Comparison of ENCODE assay signal across 25 cellular contexts in the genomic region with DNA sequence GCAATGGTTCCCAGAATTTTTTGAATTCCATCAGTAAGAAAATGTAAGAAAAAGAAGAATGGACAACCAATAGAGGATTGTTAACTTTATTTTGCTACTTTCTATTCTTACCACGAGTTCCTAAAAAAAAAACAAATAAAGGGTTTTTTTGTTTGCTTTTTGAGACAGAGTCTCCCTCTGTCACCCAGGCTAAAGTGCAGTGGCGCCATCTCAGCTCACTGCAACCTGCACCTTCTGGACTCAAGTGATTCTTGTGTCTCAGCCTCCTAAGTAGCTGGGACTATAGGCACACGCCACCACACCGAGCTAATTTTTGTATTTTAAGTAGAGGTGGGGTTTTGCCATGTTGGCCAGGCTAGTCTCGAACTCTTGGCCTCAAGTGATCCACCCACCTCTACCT.
"Had no signal": no experiment of that assay in that cellular context is flagged by ENCODE, and none has a peak within 500 bp of the region (broad histone marks: within the 10 kb centered on the region; RNA-seq: fewer than 3 reads in every experiment).

No MANE protein-coding gene starts in this region.

- H3K4me1 Mint-ChIP-seq: endodermal cell, immature natural killer cell had no signal

- H3K4me3 ChIP-seq: colonic mucosa, esophagus muscularis mucosa, gastroesophageal sphincter, heart left ventricle, hepatocyte, left ventricle myocardium inferior, lower lobe of right lung had no signal

- H3K27me3 Mint-ChIP-seq: dendritic cell treated with granulocyte-macrophage colony-stimulating factor and Interleukin-4, amounts not matched to agents 40 ng/mL and 50 ng/mL, for 4 days; effector memory CD8-positive, alpha-beta T cell; naive thymus-derived CD4-positive, alpha-beta T cell had no signal

- FAIRE-seq: endometrium, frontal cortex, kidney had no signal

- H3K27ac ChIP-seq: colonic mucosa, esophagus muscularis mucosa, foreskin keratinocyte, gastroesophageal sphincter, heart left ventricle, hepatocyte, left ventricle myocardium inferior, lower lobe of right lung had no signal

- H3K36me3 ChIP-seq: colonic mucosa had no signal

- H3K27me3 ChIP-seq: colonic mucosa, esophagus muscularis mucosa, foreskin keratinocyte, gastroesophageal sphincter, heart left ventricle, hepatocyte had no signal

- H3K27ac Mint-ChIP-seq: dendritic cell treated with granulocyte-macrophage colony-stimulating factor and Interleukin-4, amounts not matched to agents 40 ng/mL and 50 ng/mL, for 4 days; endodermal cell had no signal

- H3K9me3 Mint-ChIP-seq: dendritic cell treated with granulocyte-macrophage colony-stimulating factor and Interleukin-4, amounts not matched to agents 40 ng/mL and 50 ng/mL, for 4 days; effector memory CD8-positive, alpha-beta T cell; immature natural killer cell; naive thymus-derived CD4-positive, alpha-beta T cell had no signal

- H2AFZ ChIP-seq: hepatocyte had no signal

- H3K9me3 ChIP-seq: colonic mucosa, esophagus muscularis mucosa, gastroesophageal sphincter, heart left ventricle, left ventricle myocardium inferior, lower lobe of right lung had no signal

- H3K4me3 Mint-ChIP-seq: dendritic cell treated with granulocyte-macrophage colony-stimulating factor and Interleukin-4, amounts not matched to agents 40 ng/mL and 50 ng/mL, for 4 days; effector memory CD8-positive, alpha-beta T cell; endodermal cell; immature natural killer cell; naive thymus-derived CD4-positive, alpha-beta T cell had no signal

- DNase-seq: colonic mucosa; cortex of kidney; effector CD8-positive, alpha-beta T cell; effector memory CD8-positive, alpha-beta T cell; endodermal cell; foreskin keratinocyte; heart left ventricle; hypothalamus; immature natural killer cell; islet precursor cell; kidney; kidney glomerular epithelial cell; left colon; left ventricle myocardium inferior; lower lobe of right lung; mesenchymal stem cell; midbrain; naive thymus-derived CD4-positive, alpha-beta T cell had no signal

- H3K4me1 ChIP-seq: colonic mucosa, esophagus muscularis mucosa, foreskin keratinocyte, gastroesophageal sphincter, lower lobe of right lung had no signal

- H3K4me2 ChIP-seq: hepatocyte had no signal

- ATAC-seq: effector memory CD8-positive, alpha-beta T cell; foreskin keratinocyte; gastroesophageal sphincter; heart left ventricle; left colon; left lobe of liver; lower lobe of right lung; naive thymus-derived CD4-positive, alpha-beta T cell had no signal

- H3K79me2 ChIP-seq: hepatocyte had no signal
